Comparison of ENCODE assay signal across 8 cellular contexts in genomic region chr17:3238685-3239084, GRCh38. TPM values are rescaled to one million over a fixed set of nuclear protein-coding genes. Genes with fewer than 3 reads are reported as not detected.
"Had no signal": no experiment of that assay in that cellular context is flagged by ENCODE, and none has a peak within 500 bp of the region (broad histone marks: within the 10 kb centered on the region; RNA-seq: fewer than 3 reads in every experiment).

No MANE protein-coding gene starts in this region.

RNA-seq across cellular contexts. Expression of gene OR1A1, which starts 31.2 kb away (rescaled TPM):
- total RNA-seq: activated CD8-positive, alpha-beta T cell treated with anti-CD3 and anti-CD28 coated beads, Interleukin-2, amount 10 ng/mL, durations not matched to agents 7 days and 5 days; ascending aorta; esophagus mucosa; fibroblast of villous mesenchyme; mesenteric fat pad; myocyte; right atrium auricular region; smooth muscle cell had no signal
- polyA plus RNA-seq: smooth muscle cell had no signal

RNA-seq across cellular contexts. Expression of gene OR1A2, which starts 41.4 kb away (rescaled TPM):
- total RNA-seq: activated CD8-positive, alpha-beta T cell treated with anti-CD3 and anti-CD28 coated beads, Interleukin-2, amount 10 ng/mL, durations not matched to agents 7 days and 5 days; ascending aorta; esophagus mucosa; fibroblast of villous mesenchyme; mesenteric fat pad; myocyte; right atrium auricular region; smooth muscle cell had no signal
- polyA plus RNA-seq: smooth muscle cell had no signal

RNA-seq across cellular contexts. Expression of gene OR3A1, which starts 59.5 kb away (rescaled TPM):
- total RNA-seq: ascending aorta, esophagus mucosa, mesenteric fat pad, myocyte, right atrium auricular region, smooth muscle cell had no signal
- polyA plus RNA-seq: smooth muscle cell had no signal
